8 cellular contexts compared by ENCODE assay signal in genomic region chr12:98970210-98970609, GRCh38.
"Had no signal": no experiment of that assay in that cellular context is flagged by ENCODE, and none has a peak within 500 bp of the region (broad histone marks: within the 10 kb centered on the region; RNA-seq: fewer than 3 reads in every experiment).

No MANE protein-coding gene starts in this region.

- H3K36me3 Mint-ChIP-seq: IgD-negative memory B cell had no signal

- H3K27ac ChIP-seq: HL-60 had no signal

- ATAC-seq: HCT116, HepG2 had no signal

- H3K9me3 Mint-ChIP-seq: HFFc6, IgD-negative memory B cell had no signal

- FAIRE-seq: HepG2 had no signal

- H3K9me3 ChIP-seq: HAP-1 had no signal

- DNase-seq: GOT3, H7, HFFc6 had no signal

- H3K27ac Mint-ChIP-seq: HFFc6 had no signal

- H3K4me3 Mint-ChIP-seq: HFFc6, IgD-negative memory B cell had no signal

- H3K4me3 ChIP-seq: HAP-1 had no signal

- H3K4me1 ChIP-seq: HAP-1 had no signal

- H3K4me1 Mint-ChIP-seq: IgD-negative memory B cell had no signal

- H3K36me3 ChIP-seq: HAP-1 had no signal
